ENCODE assay signal across 8 cellular contexts in the genomic region with DNA sequence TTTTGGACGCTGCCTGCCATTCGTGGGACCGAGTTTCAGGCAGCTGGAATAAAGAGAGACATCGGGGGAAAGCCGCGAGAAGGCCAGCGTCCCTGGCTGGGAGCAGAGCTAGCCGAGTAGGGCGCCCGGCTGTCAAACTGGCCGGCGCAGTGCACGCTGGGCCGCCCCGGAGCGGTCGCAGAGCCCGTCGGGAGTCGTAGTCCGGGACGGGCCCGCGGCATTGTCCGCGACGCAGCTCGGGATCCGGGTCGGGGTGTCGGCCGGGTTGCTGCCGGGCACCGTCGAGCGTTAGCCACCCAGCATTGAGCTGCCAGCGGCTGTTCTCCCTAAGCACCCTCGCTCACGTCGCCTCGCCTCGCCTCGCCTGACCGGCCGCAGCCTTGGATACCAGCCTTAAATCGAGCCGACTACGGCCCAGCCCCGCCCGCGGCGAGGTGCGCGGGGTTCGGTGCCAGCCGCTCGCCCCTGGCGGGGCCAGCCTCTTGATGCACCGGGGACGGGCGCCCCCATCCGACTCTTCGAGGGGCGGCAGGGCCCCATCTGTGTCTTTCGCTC. TPM values are rescaled to one million over a fixed set of nuclear protein-coding genes. Genes with fewer than 3 reads are reported as not detected.
DNase-seq lines count a peak whose midpoint lies in the region; ATAC-seq and TF ChIP-seq lines count a peak whose summit lies in the region.
"Not testable (repeated sequence)": the region's sequence is repeated elsewhere in the genome, so short reads cannot be mapped to it uniquely, and the experiment has no call there.

No MANE protein-coding gene starts in this region.

- intact Hi-C loops in activated CD4-positive, alpha-beta T cell treated with anti-CD3 and anti-CD28 coated beads, Interleukin-2, amount 10 ng/mL, durations not matched to agents 24 days and 14 days (cut with micrococcal nuclease), result loop anchor here (5.0 kb wide), 2 partner anchors 160 to 250 kb away; a partner anchor contains a TSS
- intact Hi-C loops in left lung (cut with DNase I), result not testable (repeated sequence)

- H3K4me3 Mint-ChIP-seq in activated CD4-positive, alpha-beta T cell treated with anti-CD3 and anti-CD28 coated beads, Interleukin-2, amount 10 ng/mL, durations not matched to agents 24 days and 14 days, result peak overlapping the region; percentile 83

- H3K36me3 Mint-ChIP-seq in activated CD4-positive, alpha-beta T cell treated with anti-CD3 and anti-CD28 coated beads, Interleukin-2, amount 10 ng/mL, durations not matched to agents 24 days and 14 days (ENCODE audit: low read depth), result peaks cover 12% of the 10 kb centered on the region

- peak; percentile 83 for ATAC-seq in HG03354 (IDR thresholded peaks at IDR 0.05; ENCODE audit: poor library complexity, severe bottlenecking, unreplicated experiment)
- ATAC-seq in left lung, result peak; percentile 89

- not testable (repeated sequence) for H3K36me3 ChIP-seq in BE2C, left lung

- H3K27ac Mint-ChIP-seq in activated CD4-positive, alpha-beta T cell treated with anti-CD3 and anti-CD28 coated beads, Interleukin-2, amount 10 ng/mL, durations not matched to agents 24 days and 14 days, result peak overlapping the region; percentile 86

- TF ChIP-seq CTCF in BE2C (IDR thresholded peaks at IDR 0.05; ENCODE audit: low read depth, low read length) (peak; percentile 23; the same call in 1 of the 2 replicates), choroid plexus epithelial cell (conservative IDR thresholded peaks at IDR 0.05; ENCODE audit: low read depth, low read length) (peak; percentile 42), left lung (IDR thresholded peaks at IDR 0.05) (peak; percentile 22 to 36)

- H3K9me3 Mint-ChIP-seq in activated CD4-positive, alpha-beta T cell treated with anti-CD3 and anti-CD28 coated beads, Interleukin-2, amount 10 ng/mL, durations not matched to agents 24 days and 14 days, result not testable (repeated sequence)

- H3K4me1 ChIP-seq in BE2C, result not testable (repeated sequence)
- H3K4me1 ChIP-seq in left lung, result peaks cover 3 to 13% of the 10 kb centered on the region in 2 donors

- H3K27me3 Mint-ChIP-seq in activated CD4-positive, alpha-beta T cell treated with anti-CD3 and anti-CD28 coated beads, Interleukin-2, amount 10 ng/mL, durations not matched to agents 24 days and 14 days, result not testable (repeated sequence)

- DNase-seq in BE2C, result peak; percentile 83
- DNase-seq in NCI-H526 (lab: John Stamatoyannopoulos, UW), result peak; percentile 52 to 75
- DNase-seq in activated CD4-positive, alpha-beta T cell treated with anti-CD3 and anti-CD28 coated beads, Interleukin-2, amount 10 ng/mL, durations not matched to agents 24 days and 14 days, result peak; percentile 94
- DNase-seq in choroid plexus epithelial cell (ENCODE audit: low read depth), result peak; percentile 79
- peak; percentile 82 to 93 for DNase-seq in left lung
- peak; percentile 46 to 74 (median 64) for DNase-seq in stimulated activated CD4-positive, alpha-beta T cell treated with anti-CD3 and anti-CD28 coated beads, Interleukin-1b, Interleukin-23, amount 100 ng/mL, for 24 hours (ENCODE audit: low read depth in 4 of 4, low spot score in 1 of 4)

- not testable (repeated sequence) for H3K9me3 ChIP-seq in BE2C, left lung

- peak overlapping the region; percentile 88 to 89 for H3K27ac ChIP-seq in left lung

- peak; percentile 42 for TF ChIP-seq POLR2A in GM19099 (IDR thresholded peaks at IDR 0.05; ENCODE audit: extremely low read depth, insufficient read length, low read depth)

- not testable (repeated sequence) for H3K27me3 ChIP-seq in BE2C, left lung

- H3K4me1 Mint-ChIP-seq in activated CD4-positive, alpha-beta T cell treated with anti-CD3 and anti-CD28 coated beads, Interleukin-2, amount 10 ng/mL, durations not matched to agents 24 days and 14 days, result peaks cover 15% of the 10 kb centered on the region

- H3K4me3 ChIP-seq in BE2C (ENCODE audit: low read depth, low read length), result peak overlapping the region; percentile 48
- H3K4me3 ChIP-seq in choroid plexus epithelial cell (ENCODE audit: low read depth, low read length), result peak overlapping the region; percentile 56
- peak overlapping the region; percentile 27 to 45 for H3K4me3 ChIP-seq in left lung

RNA-seq across cellular contexts. Expression of a gene that starts 14.8 kb away (rescaled TPM):
- 1.0 TPM for polyA plus RNA-seq in BE2C (2012; ENCODE audit: insufficient read depth, insufficient read length, low read depth)
- 1.4 and 2.1 TPM in 2 replicates for total RNA-seq in activated CD4-positive, alpha-beta T cell treated with anti-CD3 and anti-CD28 coated beads, Interleukin-2, amount 10 ng/mL, durations not matched to agents 24 days and 14 days
- 1 to 10 TPM; 3.7 to 3.9 TPM for total RNA-seq in left lung

Comparison
In these comparisons a context has a peak if more than half of its experiments do, and no peak if none do; other contexts are left out.
1. Peak in every context shown above with its lines: DNase-seq, ATAC-seq, H3K4me3 ChIP-seq and H3K27ac ChIP-seq.